Comparison of ENCODE assay signal across 8 cellular contexts in the genomic region with DNA sequence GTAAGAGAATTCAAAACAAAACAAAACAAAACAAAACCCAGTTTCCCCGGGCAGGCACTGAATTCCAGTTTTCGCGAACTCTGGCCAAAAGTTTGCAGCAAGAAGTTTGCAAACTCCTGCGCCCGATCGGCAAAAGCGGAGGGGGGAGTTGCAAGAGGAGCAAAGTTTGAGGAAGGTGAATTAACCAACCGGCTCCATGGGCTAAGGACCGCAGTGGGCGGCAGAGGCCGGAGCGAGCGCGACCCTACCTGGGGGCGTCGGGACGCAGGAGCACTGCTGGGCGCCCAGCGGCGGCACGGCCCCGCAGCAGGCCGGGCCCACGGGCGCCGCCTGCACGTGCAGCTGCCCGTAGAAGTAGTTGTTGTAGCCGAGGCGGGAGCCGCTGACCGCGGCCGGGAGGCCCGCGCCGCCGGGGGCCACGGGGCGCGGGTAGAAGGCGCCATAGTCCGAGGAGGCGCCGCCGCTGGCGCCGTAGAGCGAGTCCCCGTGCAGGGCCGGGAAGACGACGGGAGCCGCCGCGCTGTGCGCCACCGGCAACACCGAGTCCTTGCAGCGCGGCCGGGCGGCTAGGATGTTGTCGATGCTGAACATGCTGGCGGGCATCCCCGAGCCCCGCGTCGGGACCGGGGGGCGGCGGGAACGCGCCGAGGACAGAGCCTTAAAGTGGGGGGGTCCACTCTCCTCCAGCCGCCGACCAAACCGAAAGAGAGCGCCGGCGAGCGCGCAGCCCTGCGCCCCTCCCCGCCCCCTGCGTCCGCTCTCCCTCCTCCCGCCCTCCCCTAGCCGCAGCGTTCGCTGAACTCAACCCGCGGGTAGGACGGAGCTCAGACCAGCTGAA. TPM values are rescaled to one million over a fixed set of nuclear protein-coding genes. Genes with fewer than 3 reads are reported as not detected.
A peak's percentile ranks its signal among the peaks of the same experiment; 100 is the strongest.
DNase-seq lines count a peak whose midpoint lies in the region; ATAC-seq, FAIRE-seq and TF ChIP-seq lines count a peak whose summit lies in the region.

Gene GSC, minus strand, starts transcription at position 701 of the 838 bp plus-strand sequence. Its CDS starts 98 bp downstream, at position 603.

- H3K4me1 ChIP-seq in mesendoderm (ENCODE audit: control insufficient read depth, low read depth, low read length): peaks cover 12% of the 10 kb centered on the region

- peak within 1 kb of the TSS; percentile 96 for H3K9ac ChIP-seq in mesendoderm (ENCODE audit: low read length)

- H2BK120ac ChIP-seq in mesendoderm (ENCODE audit: low read depth, low read length): peak within 1 kb of the TSS; percentile 69

- H3K27ac ChIP-seq in mesendoderm (ENCODE audit: low read depth, low read length) (peak within 1 kb of the TSS; percentile 72), RWPE1 (no peak within 1 kb of the TSS)

- POLR2A ChIA-PET in RWPE1 (lab: Yijun Ruan, JAX; ENCODE audit: low non-redundant PET): no interaction called here

- H3K36me3 ChIP-seq in mesendoderm (ENCODE audit: control insufficient read depth, insufficient read depth, low read length): peaks cover 3% of the 10 kb centered on the region

- peak; percentile 60 for DNase-seq in ELF-1 (ENCODE audit: low read depth, low spot score)
- DNase-seq in NCI-H526 (lab: John Stamatoyannopoulos, UW): peak; percentile 43 to 84
- DNase-seq in dermis blood vessel endothelial cell: peak; percentile 42
- peak; percentile 58 for DNase-seq in mesendoderm
- DNase-seq in urothelium cell line (ENCODE audit: low spot score): peak; percentile 36
- DNase-seq in NCI-H1417 treated with DMSO at 0.1 percent for 48 hours (lab: John Stamatoyannopoulos, UW): no peak
- DNase-seq in RWPE1 (ENCODE audit: low spot score): no peak

- no peak for ATAC-seq in GM19324 (IDR thresholded peaks at IDR 0.05; ENCODE audit: low FRiP score, unreplicated experiment)

- H2AK5ac ChIP-seq in mesendoderm (ENCODE audit: low read length): no peak within 1 kb of the TSS

- H2BK15ac ChIP-seq in mesendoderm (replicated peaks; ENCODE audit: low read depth): no peak within 1 kb of the TSS

- FAIRE-seq in urothelium cell line (lab: Jason Lieb, UNC): no peak

- peak within 1 kb of the TSS; percentile 52 for H3K4me2 ChIP-seq in mesendoderm (ENCODE audit: low read length)

- peaks cover 27% of the 10 kb centered on the region for H3K27me3 ChIP-seq in mesendoderm (ENCODE audit: insufficient read depth, low read length, poor library complexity)

- no peak within 1 kb of the TSS for H4K8ac ChIP-seq in mesendoderm (ENCODE audit: low read depth, low read length)

- peak within 1 kb of the TSS; percentile 35 for H4K5ac ChIP-seq in mesendoderm (ENCODE audit: low read length)

- peak within 1 kb of the TSS; percentile 72 for H3K23ac ChIP-seq in mesendoderm (ENCODE audit: low read length)

- H3K4me3 ChIP-seq in mesendoderm (ENCODE audit: low read length): peak within 1 kb of the TSS; percentile 97

- no peak for TF ChIP-seq CTCF in RWPE1 (conservative IDR thresholded peaks at IDR 0.05; ENCODE audit: low read depth)

- H3K18ac ChIP-seq in mesendoderm (ENCODE audit: low read length): peak within 1 kb of the TSS; percentile 91

- CTCF ChIA-PET in RWPE1 (lab: Yijun Ruan, JAX): interaction anchor here (0.5 kb wide), 1 partner anchor 701 kb away, joined by 3 read pairs; no protein-coding TSS in a partner anchor

- H3K4ac ChIP-seq in mesendoderm (ENCODE audit: low read depth, low read length): peak within 1 kb of the TSS; percentile 64

- H3K79me1 ChIP-seq in mesendoderm (ENCODE audit: low read length): peaks cover 4% of the 10 kb centered on the region

- peak within 1 kb of the TSS; percentile 98 for H3K56ac ChIP-seq in mesendoderm (ENCODE audit: low read length)

- peak within 1 kb of the TSS; percentile 81 for H2BK5ac ChIP-seq in mesendoderm (ENCODE audit: low read length)

- no CpG with 5 or more reads among the region's 94 CpGs for WGBS in mesendoderm (ENCODE audit: extremely low coverage, insufficient coverage, low lambda C conversion rate)

- peaks cover 33% of the 10 kb centered on the region for H3K79me2 ChIP-seq in mesendoderm (ENCODE audit: control insufficient read depth, insufficient read depth, low read length)

RNA-seq across cellular contexts. Expression of gene GSC, which starts in this region (rescaled TPM):
- total RNA-seq in dermis blood vessel endothelial cell: not detected in 2 replicates
- polyA plus RNA-seq in mesendoderm (2013, experiment 1 of 2): 44.8 TPM
- polyA plus RNA-seq in mesendoderm (2013, experiment 2 of 2): 42.8 TPM

Comparison
In these comparisons a context has a peak if more than half of its experiments do, and no peak if none do; other contexts are left out.
1. Peak in DNase-seq in dermis blood vessel endothelial cell; RNA of the gene not detected or under 1 TPM.
2. DNase-seq: peak in ELF-1 (single experiment), NCI-H526 (2 of 2), mesendoderm (single experiment) and urothelium cell line (single experiment); none in NCI-H1417 treated with DMSO at 0.1 percent for 48 hours (single experiment) and RWPE1 (single experiment).